12 cellular contexts compared by ENCODE assay signal in the genomic region with DNA sequence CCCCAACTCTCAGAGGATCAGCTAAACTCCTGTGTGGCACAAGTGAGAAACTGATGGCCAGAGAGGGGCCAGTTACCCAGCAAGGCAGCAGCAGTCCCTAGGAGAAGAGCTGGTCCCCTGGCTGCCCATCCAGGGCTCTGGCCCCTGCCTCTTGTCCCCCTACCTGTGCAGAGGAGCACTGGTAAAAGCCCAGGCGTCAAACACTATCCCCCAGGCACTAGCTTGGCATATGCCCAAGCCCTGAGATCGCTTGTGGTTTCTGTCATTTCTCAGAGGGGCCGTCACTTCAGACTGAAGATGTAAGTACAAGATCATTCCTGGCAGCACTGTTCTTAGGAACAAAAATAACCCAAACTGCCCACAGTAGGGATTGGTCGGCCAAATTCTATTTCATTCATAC. TPM values are rescaled to one million over a fixed set of nuclear protein-coding genes. Genes with fewer than 3 reads are reported as not detected.
DNase-seq lines count a peak whose midpoint lies in the region; ATAC-seq and TF ChIP-seq lines count a peak whose summit lies in the region.
"Had no signal": no experiment of that assay in that cellular context is flagged by ENCODE, and none has a peak within 500 bp of the region (broad histone marks: within the 10 kb centered on the region; RNA-seq: fewer than 3 reads in every experiment).

No MANE protein-coding gene starts in this region.

- ATAC-seq in HG02938 (IDR thresholded peaks at IDR 0.05; ENCODE audit: unreplicated experiment) (no peak), GM19467 (IDR thresholded peaks at IDR 0.05; ENCODE audit: unreplicated experiment) (no peak)
- ATAC-seq: effector memory CD8-positive, alpha-beta T cell had no signal

- H4K20me1 ChIP-seq in fibroblast of lung (ENCODE audit: control insufficient read depth, extremely low read depth, insufficient read depth, low read length) (no peaks in the 10 kb centered on the region), osteoblast (ENCODE audit: insufficient read depth, low read length) (peaks cover 4% of the 10 kb centered on the region)

- no peak for TF ChIP-seq CTCF in fibroblast of lung (conservative IDR thresholded peaks at IDR 0.05 in 1 of 2, IDR thresholded peaks at IDR 0.05 in 1 of 2; ENCODE audit: low read depth in 1 of 2, low read length in 2 of 2)
- TF ChIP-seq CTCF in osteoblast (IDR thresholded peaks at IDR 0.05; ENCODE audit: extremely low read depth, low read depth, low read length), result no peak

- H3K9ac ChIP-seq in fibroblast of lung (ENCODE audit: insufficient read depth, low read length), result no peak overlapping the region

- H3K4me1 ChIP-seq in fibroblast of lung (ENCODE audit: control insufficient read depth, extremely low read depth, insufficient read depth, low read length), result peaks cover 11% of the 10 kb centered on the region
- H3K4me1 ChIP-seq in osteoblast (ENCODE audit: insufficient read depth, low read length), result peaks cover 34% of the 10 kb centered on the region

- H3K36me3 ChIP-seq in fibroblast of lung (ENCODE audit: control insufficient read depth, insufficient read depth, low read length), result no peaks in the 10 kb centered on the region
- H3K36me3 ChIP-seq in osteoblast (ENCODE audit: insufficient read depth, low read length), result no peaks in the 10 kb centered on the region
- H3K36me3 ChIP-seq: pancreas had no signal

- H3K79me2 ChIP-seq in fibroblast of lung (ENCODE audit: control insufficient read depth, insufficient read depth, low read length), result no peaks in the 10 kb centered on the region
- no peaks in the 10 kb centered on the region for H3K79me2 ChIP-seq in osteoblast (ENCODE audit: insufficient read depth, low read length)

- H2AFZ ChIP-seq in fibroblast of lung (ENCODE audit: low read length) (no peak overlapping the region), osteoblast (ENCODE audit: low read length) (no peak overlapping the region)

- peaks cover 3% of the 10 kb centered on the region for H3K27me3 ChIP-seq in fibroblast of lung (ENCODE audit: control insufficient read depth, insufficient read depth, low read length)
- H3K27me3 ChIP-seq in osteoblast (ENCODE audit: insufficient read depth, low read length), result peaks cover 52% of the 10 kb centered on the region
- H3K27me3 ChIP-seq: pancreas had no signal

- DNase-seq in DMS79 (lab: John Stamatoyannopoulos, UW) (peak; percentile 22), RPMI7951 (ENCODE audit: low read depth) (peak; percentile 89), fibroblast of lung (ENCODE audit: low read depth in 2 of 2) (peak; percentile 63 to 69), osteoblast (ENCODE audit: insufficient read length, low spot score, missing footprints) (peak; percentile 83), amniotic stem cell (lab: John Stamatoyannopoulos, UW) (no peak), NCI-H2029 (lab: John Stamatoyannopoulos, UW) (no peak)
- DNase-seq: effector memory CD8-positive, alpha-beta T cell; Kasumi-1; NCI-H2081 treated with DMSO at 0.1 percent for 48 hours; pancreas had no signal

- H3K27ac ChIP-seq in fibroblast of lung (ENCODE audit: insufficient read depth, low read length) (no peak overlapping the region), osteoblast (ENCODE audit: low read depth, low read length) (peak overlapping the region; percentile 58)
- H3K27ac ChIP-seq: pancreas had no signal

- H3K9me3 ChIP-seq in fibroblast of lung (ENCODE audit: control insufficient read depth, insufficient read depth, low read depth, low read length), result no peaks in the 10 kb centered on the region
- no peaks in the 10 kb centered on the region for H3K9me3 ChIP-seq in osteoblast (ENCODE audit: low read depth, low read length)
- H3K9me3 ChIP-seq: pancreas had no signal

- H3K4me3 ChIP-seq in fibroblast of lung (replicated peaks in 1 of 4; ENCODE audit: control extremely low read depth in 1 of 4, insufficient read depth in 1 of 4, low read depth in 3 of 4, low read length in 4 of 4) (no peak overlapping the region), osteoblast (ENCODE audit: insufficient read depth, low read length) (no peak overlapping the region)
- H3K4me3 ChIP-seq: pancreas had no signal

- H3K4me2 ChIP-seq in fibroblast of lung (ENCODE audit: extremely low read depth, insufficient read depth, low read length), result no peak overlapping the region
- H3K4me2 ChIP-seq in osteoblast (ENCODE audit: insufficient read depth, low read length), result peak overlapping the region; percentile 73

RNA-seq across cellular contexts. Expression of a gene that starts 53.9 kb away (rescaled TPM):
- total RNA-seq in RPMI7951 (2014; rRNA removed; shearing (Covaris generic)), result 20.2 and 21.1 TPM in 2 replicates
- 41.0 and 43.9 TPM in 2 replicates for total RNA-seq in fibroblast of lung
- polyA plus RNA-seq in fibroblast of lung, result 13.3 and 15.9 TPM in 2 replicates
- 13.1 and 15.3 TPM in 2 replicates for polyA plus RNA-seq in fibroblast of lung (2012)
- 12.2 and 12.6 TPM in 2 replicates for polyA minus RNA-seq in fibroblast of lung (ENCODE audit: low replicate concordance)
- 8.0 and 29.3 TPM in 2 replicates for total RNA-seq in osteoblast

Comparison
In these comparisons a context has a peak if more than half of its experiments do, and no peak if none do; other contexts are left out.
1. DNase-seq: peak in DMS79 (single experiment), RPMI7951 (single experiment), fibroblast of lung (2 of 2) and osteoblast (single experiment); none in amniotic stem cell (single experiment) and NCI-H2029 (single experiment).